11 cellular contexts compared by ENCODE assay signal in the genomic region with DNA sequence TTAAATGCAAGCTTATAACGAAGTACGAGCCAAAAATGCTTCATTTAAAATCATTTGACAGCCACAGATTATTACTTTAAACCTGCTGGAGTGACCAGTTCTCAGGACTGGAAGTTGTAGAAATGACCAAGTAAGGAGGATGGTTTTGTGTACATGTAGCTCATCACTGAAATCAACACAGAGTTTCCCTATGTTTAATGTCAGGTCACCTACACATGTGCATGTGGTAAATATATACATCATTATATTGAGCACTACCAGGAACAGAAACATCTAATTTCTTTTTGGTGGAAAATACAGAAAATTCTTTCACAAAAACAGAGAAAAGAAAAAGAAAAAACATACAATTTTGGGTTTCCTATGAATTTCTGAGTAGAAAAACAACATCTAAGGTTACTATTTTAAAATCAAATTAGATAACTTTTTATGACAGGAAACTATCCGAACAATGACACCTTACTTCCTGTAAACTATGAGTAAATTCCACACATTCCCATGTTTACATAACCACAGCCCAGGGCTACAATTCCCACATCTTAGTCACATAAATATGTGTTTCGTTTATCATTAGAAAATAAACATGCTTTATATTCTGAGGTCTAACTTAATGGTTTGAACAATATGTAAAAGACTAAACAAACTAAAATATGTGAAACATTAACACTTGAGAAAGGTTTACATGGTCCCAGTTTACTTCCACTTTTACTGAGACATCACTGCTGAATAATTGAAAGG.
DNase-seq lines count a peak whose midpoint lies in the region; ATAC-seq and TF ChIP-seq lines count a peak whose summit lies in the region.
"Had no signal": no experiment of that assay in that cellular context is flagged by ENCODE, and none has a peak within 500 bp of the region (broad histone marks: within the 10 kb centered on the region; RNA-seq: fewer than 3 reads in every experiment).

No MANE protein-coding gene starts in this region.

- H4K20me1 ChIP-seq in DOHH2 (ENCODE audit: control insufficient read depth, insufficient read depth, low read depth, low read length), result no peaks in the 10 kb centered on the region

- no peak overlapping the region for H3K4me3 Mint-ChIP-seq in neural crest cell
- H3K4me3 Mint-ChIP-seq in activated T-cell treated with anti-CD3 and anti-CD28 coated beads, Interleukin-2, amount 50 U/mL, for 4 hours, result no peak overlapping the region
- H3K4me3 Mint-ChIP-seq: activated CD8-positive, alpha-beta T cell treated with anti-CD3 and anti-CD28 coated beads for 36 hours had no signal

- H3K27me3 Mint-ChIP-seq in neural crest cell (ENCODE audit: low read depth), result no peaks in the 10 kb centered on the region
- H3K27me3 Mint-ChIP-seq in activated T-cell treated with anti-CD3 and anti-CD28 coated beads, Interleukin-2, amount 50 U/mL, for 4 hours (ENCODE audit: low read depth), result no peaks in the 10 kb centered on the region
- H3K27me3 Mint-ChIP-seq: activated CD8-positive, alpha-beta T cell treated with anti-CD3 and anti-CD28 coated beads for 36 hours had no signal

- no peaks in the 10 kb centered on the region for H3K9me3 Mint-ChIP-seq in neural crest cell
- H3K9me3 Mint-ChIP-seq in activated T-cell treated with anti-CD3 and anti-CD28 coated beads, Interleukin-2, amount 50 U/mL, for 4 hours, result no peaks in the 10 kb centered on the region
- H3K9me3 Mint-ChIP-seq: activated CD8-positive, alpha-beta T cell treated with anti-CD3 and anti-CD28 coated beads for 36 hours had no signal

- H3K4me3 ChIP-seq in DOHH2 (ENCODE audit: low read length) (no peak overlapping the region), MG63 (no peak overlapping the region), choroid plexus epithelial cell (ENCODE audit: low read depth, low read length) (no peak overlapping the region)

- ATAC-seq in GM19324 (IDR thresholded peaks at IDR 0.05; ENCODE audit: low FRiP score, unreplicated experiment) (no peak), GM21526 (IDR thresholded peaks at IDR 0.05; ENCODE audit: low FRiP score, unreplicated experiment) (no peak)
- ATAC-seq in activated T-cell treated with anti-CD3 and anti-CD28 coated beads, Interleukin-2, amount 50 U/mL, for 4 hours, result no peak
- ATAC-seq: activated CD8-positive, alpha-beta T cell treated with anti-CD3 and anti-CD28 coated beads for 36 hours had no signal

- TF ChIP-seq CTCF in DOHH2 (IDR thresholded peaks at IDR 0.05; ENCODE audit: low read depth, low read length, poor library complexity, severe bottlenecking) (no peak), choroid plexus epithelial cell (conservative IDR thresholded peaks at IDR 0.05; ENCODE audit: low read depth, low read length) (no peak), neural crest cell (conservative IDR thresholded peaks at IDR 0.05) (no peak)

- no peaks in the 10 kb centered on the region for H3K79me2 ChIP-seq in DOHH2 (ENCODE audit: control insufficient read depth, low read length)

- H3K9me3 ChIP-seq in DOHH2 (ENCODE audit: control insufficient read depth, insufficient read depth, low read length) (no peaks in the 10 kb centered on the region), MG63 (no peaks in the 10 kb centered on the region)

- no peaks in the 10 kb centered on the region for H3K36me3 Mint-ChIP-seq in neural crest cell (ENCODE audit: low read depth)
- no peaks in the 10 kb centered on the region for H3K36me3 Mint-ChIP-seq in activated T-cell treated with anti-CD3 and anti-CD28 coated beads, Interleukin-2, amount 50 U/mL, for 4 hours (ENCODE audit: insufficient read depth)

- H3F3A ChIP-seq in DOHH2 (ENCODE audit: control insufficient read depth, insufficient read depth), result no peaks in the 10 kb centered on the region

- H3K27ac ChIP-seq in DOHH2 (ENCODE audit: low read depth, low read length), result no peak overlapping the region

- no peaks in the 10 kb centered on the region for H3K36me3 ChIP-seq in DOHH2 (ENCODE audit: control insufficient read depth, low read length)
- no peaks in the 10 kb centered on the region for H3K36me3 ChIP-seq in MG63

- H3K27me3 ChIP-seq in DOHH2 (ENCODE audit: control insufficient read depth, low read length) (peaks cover 2% of the 10 kb centered on the region; the same call in 1 of the 2 replicates), MG63 (no peaks in the 10 kb centered on the region)

- H3K9me2 ChIP-seq in DOHH2 (replicated peaks; ENCODE audit: control insufficient read depth, low read length), result no peaks in the 10 kb centered on the region

- peak; percentile 19 for DNase-seq in MG63
- DNase-seq in choroid plexus epithelial cell (ENCODE audit: low read depth), result peak; percentile 60
- no peak for DNase-seq in neural crest cell (ENCODE audit: low read depth, low spot score)
- DNase-seq in SIG-M5 (lab: John Stamatoyannopoulos, UW), result no peak
- no peak for DNase-seq in activated T-cell treated with anti-CD3 and anti-CD28 coated beads, Interleukin-2, amount 50 U/mL, for 4 hours
- DNase-seq: activated CD8-positive, alpha-beta T cell treated with anti-CD3 and anti-CD28 coated beads for 36 hours; amniotic stem cell; stimulated activated CD4-positive, alpha-beta T cell treated with anti-CD3 and anti-CD28 coated beads, Interleukin-4, amount 100 ng/mL, for 1 hour had no signal

- peak overlapping the region; percentile 12 for H3K27ac Mint-ChIP-seq in neural crest cell (ENCODE audit: unreplicated experiment)

- H3K4me1 Mint-ChIP-seq in neural crest cell, result peaks cover 9% of the 10 kb centered on the region
- H3K4me1 Mint-ChIP-seq in activated T-cell treated with anti-CD3 and anti-CD28 coated beads, Interleukin-2, amount 50 U/mL, for 4 hours (ENCODE audit: low read depth), result peaks cover 23% of the 10 kb centered on the region

- peaks cover 31% of the 10 kb centered on the region for H3K4me1 ChIP-seq in DOHH2 (ENCODE audit: control insufficient read depth, low read length)

- H3K4me2 ChIP-seq in DOHH2 (ENCODE audit: low read length), result peak overlapping the region; percentile 72; the same call in 1 of the 2 replicates

Comparison
In these comparisons a context has a peak if more than half of its experiments do, and no peak if none do; other contexts are left out.
1. DNase-seq: peak in MG63 (single experiment) and choroid plexus epithelial cell (single experiment); none in neural crest cell (single experiment), SIG-M5 (single experiment) and activated T-cell treated with anti-CD3 and anti-CD28 coated beads, Interleukin-2, amount 50 U/mL, for 4 hours (single experiment).